ENCODE assay signal across 8 cellular contexts in the genomic region with DNA sequence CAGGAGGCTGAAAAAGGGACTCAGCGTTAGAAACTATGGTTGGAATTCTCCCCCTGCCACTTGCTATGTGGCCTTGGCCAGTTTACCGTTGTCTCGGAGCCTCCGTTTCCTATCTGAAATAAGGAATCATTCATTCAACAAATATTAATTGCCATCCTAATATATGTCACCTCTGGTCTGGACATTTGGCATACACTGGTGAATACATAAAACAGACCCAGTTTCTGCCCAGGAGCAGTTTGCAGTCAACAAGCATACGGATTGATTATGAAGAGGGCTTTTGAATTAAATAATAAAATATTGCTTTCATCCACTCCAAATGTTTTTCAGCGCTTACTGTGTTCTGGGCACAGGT. TPM values are rescaled to one million over a fixed set of nuclear protein-coding genes. Genes with fewer than 3 reads are reported as not detected.
DNase-seq lines count a peak whose midpoint lies in the region; ATAC-seq, FAIRE-seq and TF ChIP-seq lines count a peak whose summit lies in the region.

No MANE protein-coding gene starts in this region.

- TF ChIP-seq CTCF in PC-9 (conservative IDR thresholded peaks at IDR 0.05) (no peak), epithelial cell of esophagus (IDR thresholded peaks at IDR 0.05; ENCODE audit: insufficient read depth, low read depth, low read length, missing control alignments) (no peak), pancreas (IDR thresholded peaks at IDR 0.05) (no peak)

- H2AFZ ChIP-seq in PC-9: peak overlapping the region; percentile 79

- ATAC-seq in pancreas: no peak
- no peak for ATAC-seq in HG03025 (IDR thresholded peaks at IDR 0.05; ENCODE audit: low FRiP score, unreplicated experiment)

- no peak for DNase-seq in PC-9
- DNase-seq in epithelial cell of esophagus (ENCODE audit: low read depth): no peak
- no peak for DNase-seq in pancreas
- no peak for DNase-seq in activated CD8-positive, alpha-beta memory T cell treated with anti-CD3 and anti-CD28 coated beads for 24 hours
- no peak for DNase-seq in mucosa of gallbladder (ENCODE audit: low spot score)
- DNase-seq in HuH-7.5 (ENCODE audit: low spot score): no peak

- peak overlapping the region; percentile 93 for H3K4me2 ChIP-seq in PC-9

- WGBS in pancreas, 2 donors: 12 to 15% methylated on average over 6 of the region's 6 CpGs

- no peak overlapping the region for H3K27ac ChIP-seq in PC-9
- no peak overlapping the region for H3K27ac ChIP-seq in pancreas

- H4K20me1 ChIP-seq in PC-9 (ENCODE audit: insufficient read depth): no peaks in the 10 kb centered on the region

- H3K4me3 ChIP-seq in PC-9: peak overlapping the region; percentile 69
- H3K4me3 ChIP-seq in epithelial cell of esophagus (ENCODE audit: low read length): peak overlapping the region; percentile 65
- peak overlapping the region; percentile 13 to 54 (median 33) for H3K4me3 ChIP-seq in pancreas

- FAIRE-seq in pancreas (lab: Jason Lieb, UNC): no peak

- H3K4me1 ChIP-seq in ES-I3 (ENCODE audit: insufficient read depth, low read length): peaks cover 26% of the 10 kb centered on the region
- H3K4me1 ChIP-seq in PC-9 (replicated peaks; ENCODE audit: insufficient read depth): peaks cover 3% of the 10 kb centered on the region; the same call in 1 of the 2 replicates
- H3K4me1 ChIP-seq in pancreas: peaks cover 0 to 7% (median 4%) of the 10 kb centered on the region in 3 donors

- H3K36me3 ChIP-seq in ES-I3 (ENCODE audit: insufficient read depth, low read length) (no peaks in the 10 kb centered on the region), PC-9 (ENCODE audit: low read depth) (no peaks in the 10 kb centered on the region), pancreas (no peaks in the 10 kb centered on the region)

- H3K27me3 ChIP-seq in PC-9 (ENCODE audit: insufficient read depth, low read depth) (no peaks in the 10 kb centered on the region), pancreas (peaks cover 0 to 49% (median 2%) of the 10 kb centered on the region in 4 donors)

- CTCF ChIA-PET in PC-9 (lab: Charles Lee): no interaction called here

- H3K9ac ChIP-seq in ES-I3 (ENCODE audit: low read depth, low read length): peak overlapping the region; percentile 51; the same call in 1 of the 2 replicates

- no TSS peak for BruUV-seq in PC-9 (replicated peaks; lab: Mats Ljungman, UMichigan)

- H3F3A ChIP-seq in PC-9 (ENCODE audit: insufficient read depth, low read depth): no peaks in the 10 kb centered on the region

- H3K9me2 ChIP-seq in PC-9 (ENCODE audit: insufficient read depth): no peaks in the 10 kb centered on the region

- intact Hi-C loops in PC-9 (cut with micrococcal nuclease; ENCODE audit: unreplicated experiment): loop anchor here (10.0 kb wide), 1 partner anchor 122 kb away; no protein-coding TSS in a partner anchor
- intact Hi-C loops in pancreas (cut with DNase I): no loop called here

- no peaks in the 10 kb centered on the region for H3K9me3 ChIP-seq in ES-I3 (ENCODE audit: control insufficient read depth, insufficient read depth, low read length)
- no peaks in the 10 kb centered on the region for H3K9me3 ChIP-seq in PC-9 (ENCODE audit: insufficient read depth, low read depth)
- no peaks in the 10 kb centered on the region for H3K9me3 ChIP-seq in pancreas

- POLR2A ChIA-PET in PC-9 (lab: Charles Lee; ENCODE audit: unreplicated experiment): no interaction called here

- H3K79me2 ChIP-seq in PC-9 (ENCODE audit: low read depth): no peaks in the 10 kb centered on the region

RNA-seq across cellular contexts. Expression of a gene that starts 7.6 kb away (rescaled TPM):
- not detected in 2 replicates for total RNA-seq in PC-9 (2021)
- not detected for total RNA-seq in pancreas
- not detected for polyA plus RNA-seq in pancreas
- not detected for total RNA-seq in mucosa of gallbladder

RNA-seq across cellular contexts. Expression of a gene that starts 28.0 kb away (rescaled TPM):
- total RNA-seq in PC-9 (2021) (8.7 and 12.1 TPM in 2 replicates), pancreas (10 to 100 TPM in 1 of 6 donors, 1 to 10 TPM in 5; 3.9 to 11.5 (median 7.0) TPM), mucosa of gallbladder (23.6 TPM)
- polyA plus RNA-seq in pancreas: 1 to 10 TPM; 6.9 to 7.5 TPM
